In the genomic region with DNA sequence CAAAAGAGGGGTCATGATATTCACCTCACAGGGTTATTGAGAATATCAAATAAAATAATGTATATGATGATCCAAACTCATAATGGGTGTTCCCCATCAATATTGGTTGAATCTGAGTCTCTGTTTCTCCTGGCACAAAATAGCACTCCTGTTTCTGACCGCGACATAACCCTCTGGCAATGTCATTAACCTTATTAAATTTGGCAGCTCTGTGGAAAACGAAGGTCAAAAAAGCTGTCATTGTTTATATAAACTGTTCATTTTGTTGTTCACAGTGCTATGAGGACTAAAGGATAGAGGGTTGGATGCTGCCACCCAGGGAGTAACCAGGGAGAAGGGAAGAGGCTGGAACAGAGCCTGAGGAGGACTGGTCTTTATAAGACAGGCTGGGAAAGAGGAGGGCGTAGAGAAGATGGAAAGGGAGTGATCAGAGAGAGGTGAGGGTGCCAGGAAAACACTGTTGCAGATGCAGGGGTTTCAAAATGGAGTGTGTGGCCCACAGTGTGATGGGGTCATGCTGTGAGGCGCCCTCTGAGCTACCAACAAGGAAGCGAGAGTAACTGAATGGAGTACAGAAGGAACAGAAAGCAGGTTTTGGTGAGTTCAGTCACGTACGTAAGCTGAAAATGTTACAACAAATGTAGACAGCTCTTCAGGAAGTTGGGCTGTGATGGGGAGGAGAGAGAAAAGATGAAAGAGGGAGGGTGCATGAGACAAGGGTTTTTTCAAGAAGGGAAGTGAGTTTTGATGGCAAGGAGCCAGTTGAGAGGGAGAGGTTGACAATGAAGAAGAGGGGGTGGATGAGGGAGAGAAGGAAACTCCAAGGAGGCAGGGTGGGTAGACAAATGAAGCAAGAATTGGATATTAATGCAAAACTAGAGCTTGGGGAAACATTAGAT, we compare ENCODE assay signal across 9 cellular contexts.
A peak's percentile ranks its signal among the peaks of the same experiment; 100 is the strongest.
DNase-seq lines count a peak whose midpoint lies in the region; ATAC-seq and TF ChIP-seq lines count a peak whose summit lies in the region.
"Had no signal": no experiment of that assay in that cellular context is flagged by ENCODE, and none has a peak within 500 bp of the region (broad histone marks: within the 10 kb centered on the region; RNA-seq: fewer than 3 reads in every experiment).

No MANE protein-coding gene starts in this region.

- H2AFZ ChIP-seq in trophoblast cell (ENCODE audit: insufficient read depth, low read length, poor library complexity) (no peak overlapping the region), GM23248 (no peak overlapping the region)

- H3K4me2 ChIP-seq in trophoblast cell (ENCODE audit: low read length) = no peak overlapping the region
- H3K4me2 ChIP-seq in GM23248 (ENCODE audit: unreplicated experiment) = no peak overlapping the region

- H4K8ac ChIP-seq in trophoblast cell (ENCODE audit: low read depth, low read length) = no peak overlapping the region

- peak overlapping the region; percentile 51 for H2BK12ac ChIP-seq in trophoblast cell (ENCODE audit: low read length)

- H3K4ac ChIP-seq in trophoblast cell (ENCODE audit: low read depth, low read length) = no peak overlapping the region

- H3K14ac ChIP-seq in trophoblast cell (ENCODE audit: low read length) = no peak overlapping the region

- no peak overlapping the region for H3K18ac ChIP-seq in trophoblast cell (ENCODE audit: low read length)

- H3K9me3 ChIP-seq in trophoblast cell (ENCODE audit: insufficient read depth, low read depth, low read length) = no peaks in the 10 kb centered on the region
- H3K9me3 ChIP-seq in HAP-1 = no peaks in the 10 kb centered on the region
- H3K9me3 ChIP-seq in GM23248 (ENCODE audit: low read depth) = no peaks in the 10 kb centered on the region

- H3K27me3 Mint-ChIP-seq in activated T-cell treated with anti-CD3 and anti-CD28 coated beads, Interleukin-2, amount 50 U/mL, for 4 hours (ENCODE audit: low read depth) = no peaks in the 10 kb centered on the region

- H3K79me1 ChIP-seq in trophoblast cell (ENCODE audit: low read length) = peaks cover 3% of the 10 kb centered on the region

- H3K36me3 ChIP-seq in trophoblast cell (ENCODE audit: control insufficient read depth in 1 of 2, insufficient read depth in 2 of 2, low read length in 2 of 2) = no peaks in the 10 kb centered on the region
- no peaks in the 10 kb centered on the region for H3K36me3 ChIP-seq in HAP-1 (replicated peaks)
- no peaks in the 10 kb centered on the region for H3K36me3 ChIP-seq in GM23248 (ENCODE audit: low read depth)

- no peaks in the 10 kb centered on the region for H3K9me2 ChIP-seq in GM23248 (ENCODE audit: insufficient read depth)

- no peaks in the 10 kb centered on the region for H3K36me3 Mint-ChIP-seq in activated T-cell treated with anti-CD3 and anti-CD28 coated beads, Interleukin-2, amount 50 U/mL, for 4 hours (ENCODE audit: insufficient read depth)

- peak overlapping the region; percentile 27 for H3K4me3 Mint-ChIP-seq in activated T-cell treated with anti-CD3 and anti-CD28 coated beads, Interleukin-2, amount 50 U/mL, for 4 hours

- H2BK120ac ChIP-seq in trophoblast cell (ENCODE audit: insufficient read depth, low read length, poor library complexity) = peak overlapping the region; percentile 25

- no peak for TF ChIP-seq CTCF in GM12865 (IDR thresholded peaks at IDR 0.05; ENCODE audit: insufficient read depth, low read depth, low read length, missing control alignments)
- no peak for TF ChIP-seq CTCF in GM20000 (IDR thresholded peaks at IDR 0.05; ENCODE audit: extremely low read depth, missing control alignments)

- peak overlapping the region; percentile 42 for H2AK5ac ChIP-seq in trophoblast cell (ENCODE audit: low read length)

- H2BK5ac ChIP-seq in trophoblast cell (ENCODE audit: low read depth, low read length, poor library complexity) = no peak overlapping the region

- H3K4me3 ChIP-seq in GM12865 (ENCODE audit: low read depth, low read length) (no peak overlapping the region; the same call in 1 of the 2 replicates), trophoblast cell (ENCODE audit: low read depth, low read length) (no peak overlapping the region), HAP-1 (no peak overlapping the region), GM23248 (no peak overlapping the region)
- H3K4me3 ChIP-seq: dorsolateral prefrontal cortex had no signal

- peaks cover 2 to 6% of the 10 kb centered on the region in 2 experiments for H3K4me1 ChIP-seq in trophoblast cell (ENCODE audit: control insufficient read depth in 1 of 2, insufficient read depth in 2 of 2, low read length in 2 of 2)
- H3K4me1 ChIP-seq in HAP-1 = no peaks in the 10 kb centered on the region
- no peaks in the 10 kb centered on the region for H3K4me1 ChIP-seq in GM23248 (ENCODE audit: insufficient read depth)

- peak; percentile 92 for DNase-seq in GM12865 (ENCODE audit: low read depth)
- peak; percentile 79 for DNase-seq in GM20000 (ENCODE audit: low spot score)
- DNase-seq in activated T-cell treated with anti-CD3 and anti-CD28 coated beads, Interleukin-2, amount 50 U/mL, for 4 hours = peak; percentile 12
- peak; percentile 16 to 24 for DNase-seq in trophoblast cell
- DNase-seq in NCI-H2081 (lab: John Stamatoyannopoulos, UW) = no peak
- DNase-seq in HAP-1 (ENCODE audit: low spot score in 2 of 2) = no peak
- DNase-seq in GM23248 = no peak

- H3K79me2 ChIP-seq in trophoblast cell (ENCODE audit: control insufficient read depth, insufficient read depth, low read length, poor library complexity) (no peaks in the 10 kb centered on the region), GM23248 (ENCODE audit: insufficient read depth) (no peaks in the 10 kb centered on the region)

- no peaks in the 10 kb centered on the region for H3F3A ChIP-seq in GM23248 (ENCODE audit: insufficient read depth)

- H3K4me1 Mint-ChIP-seq in activated T-cell treated with anti-CD3 and anti-CD28 coated beads, Interleukin-2, amount 50 U/mL, for 4 hours (ENCODE audit: low read depth) = peaks cover 28% of the 10 kb centered on the region

- H3K9ac ChIP-seq in trophoblast cell (ENCODE audit: low read length) (no peak overlapping the region), GM23248 (no peak overlapping the region)

- H3K27me3 ChIP-seq in trophoblast cell (ENCODE audit: insufficient read depth, low read length) = no peaks in the 10 kb centered on the region
- H3K27me3 ChIP-seq in HAP-1 (ENCODE audit: low read depth) = no peaks in the 10 kb centered on the region
- no peaks in the 10 kb centered on the region for H3K27me3 ChIP-seq in GM23248 (replicated peaks; ENCODE audit: insufficient read depth)
- H3K27me3 ChIP-seq: dorsolateral prefrontal cortex had no signal

- ATAC-seq in HG03558 (IDR thresholded peaks at IDR 0.05; ENCODE audit: extremely low read depth, unreplicated experiment) = peak; percentile 96
- ATAC-seq in activated T-cell treated with anti-CD3 and anti-CD28 coated beads, Interleukin-2, amount 50 U/mL, for 4 hours = peak; percentile 88

- no peak overlapping the region for H3K27ac ChIP-seq in trophoblast cell (ENCODE audit: low read depth, low read length)
- no peak overlapping the region for H3K27ac ChIP-seq in GM23248

- no peaks in the 10 kb centered on the region for H4K20me1 ChIP-seq in GM23248 (ENCODE audit: insufficient read depth)

- no peaks in the 10 kb centered on the region for H3K9me3 Mint-ChIP-seq in activated T-cell treated with anti-CD3 and anti-CD28 coated beads, Interleukin-2, amount 50 U/mL, for 4 hours

- no peak overlapping the region for H3K23ac ChIP-seq in trophoblast cell (ENCODE audit: low read length)

- H4K91ac ChIP-seq in trophoblast cell (ENCODE audit: low read depth, low read length) = no peak overlapping the region

- in situ Hi-C loops in HAP-1 (cut with MboI; ENCODE audit: low sequenced_read_pairs) (loop anchor here (25.0 kb wide), 1 partner anchor 846 kb away; a partner anchor contains a TSS), GM23248 (cut with MboI) (no loop called here)

- no CpG with 5 or more reads among the region's 8 CpGs for WGBS in trophoblast cell (ENCODE audit: extremely low coverage, insufficient coverage, insufficient read length)
- WGBS in GM23248 (ENCODE audit: low coverage in 1 of 2, low lambda C conversion rate in 2 of 2, missing lambda C conversion rate in 2 of 2), 2 experiments = 81 to 86% methylated on average over 8 of the region's 8 CpGs

- no peak overlapping the region for H4K12ac ChIP-seq in trophoblast cell (ENCODE audit: low read depth, low read length)

Comparison
In these comparisons a context has a peak if more than half of its experiments do, and no peak if none do; other contexts are left out.
1. DNase-seq: peak in GM12865 (single experiment), GM20000 (single experiment), activated T-cell treated with anti-CD3 and anti-CD28 coated beads, Interleukin-2, amount 50 U/mL, for 4 hours (single experiment) and trophoblast cell (2 of 2); none in NCI-H2081 (0 of 2), HAP-1 (0 of 2) and GM23248 (single experiment).